18 cellular contexts compared by ENCODE assay signal in the genomic region with DNA sequence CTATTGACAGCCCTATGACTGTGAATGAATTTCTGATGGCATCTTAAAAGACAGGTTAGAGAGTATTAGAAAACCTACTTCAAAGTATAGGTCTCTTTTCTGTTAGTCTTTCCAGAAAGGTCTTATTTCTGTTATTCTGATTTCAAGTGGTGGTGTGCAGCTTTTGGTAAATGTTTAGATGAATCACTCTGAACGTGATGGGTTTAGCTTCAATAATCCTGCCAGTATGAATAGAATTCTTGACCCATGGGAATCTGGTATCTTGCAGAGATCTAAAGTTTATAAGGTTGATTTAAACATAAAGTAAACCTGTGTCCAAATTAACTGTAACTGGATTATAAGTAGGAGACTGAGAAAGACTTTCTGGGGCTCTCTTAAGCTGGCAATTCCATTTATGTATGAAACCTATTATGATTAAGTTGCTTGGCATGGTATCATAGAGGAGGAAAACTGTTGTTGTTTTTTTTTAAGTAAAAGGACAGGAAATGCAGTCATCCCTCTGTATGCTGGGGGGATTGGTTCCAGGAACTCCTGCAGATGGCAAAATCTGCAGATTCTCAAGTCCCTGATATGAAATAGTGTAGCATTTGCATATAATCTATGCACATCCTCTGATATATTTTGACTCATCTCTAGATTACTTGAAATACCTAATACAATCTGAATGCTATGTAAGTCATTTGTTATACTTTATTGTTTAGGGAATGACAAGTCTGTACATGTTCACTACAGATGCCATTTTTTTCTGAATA.
A peak's percentile ranks its signal among the peaks of the same experiment; 100 is the strongest.
DNase-seq lines count a peak whose midpoint lies in the region; ATAC-seq and TF ChIP-seq lines count a peak whose summit lies in the region.
"Had no signal": no experiment of that assay in that cellular context is flagged by ENCODE, and none has a peak within 500 bp of the region (broad histone marks: within the 10 kb centered on the region; RNA-seq: fewer than 3 reads in every experiment).

No MANE protein-coding gene starts in this region.

- ATAC-seq in foreskin keratinocyte = peak; percentile 84
- ATAC-seq in activated CD8-positive, alpha-beta T cell treated with anti-CD3 and anti-CD28 coated beads for 36 hours = no peak
- ATAC-seq: GM12878, Panc1 had no signal

- no peaks in the 10 kb centered on the region for H3K9me3 Mint-ChIP-seq in chondrocyte (ENCODE audit: low read depth)
- no peaks in the 10 kb centered on the region for H3K9me3 Mint-ChIP-seq in activated CD8-positive, alpha-beta T cell treated with anti-CD3 and anti-CD28 coated beads for 36 hours
- H3K9me3 Mint-ChIP-seq: IgD-negative memory B cell had no signal

- POLR2A ChIA-PET in activated CD8-positive, alpha-beta T cell treated with anti-CD3 and anti-CD28 coated beads for 36 hours (lab: Charles Lee) = no interaction called here

- DNase-seq in LHCN-M2 (ENCODE audit: low read depth) (peak; percentile 25), epithelial cell of esophagus (ENCODE audit: low read depth) (peak; percentile 59), foreskin keratinocyte (peak; percentile 43 to 77), chondrocyte (ENCODE audit: low spot score) (no peak), iPS-NIHi7 (ENCODE audit: extremely low spot score) (no peak), D341Med (ENCODE audit: low spot score) (no peak)
- no peak for DNase-seq in activated CD8-positive, alpha-beta T cell treated with anti-CD3 and anti-CD28 coated beads for 36 hours
- DNase-seq: 8988T, C1 segment of cervical spinal cord, DMS53, NCI-H1436 treated with DMSO at 0.1 percent for 48 hours, NCI-H2081, NCI-H510A treated with DMSO at 0.1 percent for 48 hours, SHP77 had no signal

- H3K27ac Mint-ChIP-seq in chondrocyte (ENCODE audit: unreplicated experiment) = no peak overlapping the region
- H3K27ac Mint-ChIP-seq in activated CD8-positive, alpha-beta T cell treated with anti-CD3 and anti-CD28 coated beads for 36 hours = no peak overlapping the region
- H3K27ac Mint-ChIP-seq: IgD-negative memory B cell had no signal

- no peaks in the 10 kb centered on the region for H3K27me3 Mint-ChIP-seq in chondrocyte (ENCODE audit: low read depth)
- no peaks in the 10 kb centered on the region for H3K27me3 Mint-ChIP-seq in activated CD8-positive, alpha-beta T cell treated with anti-CD3 and anti-CD28 coated beads for 36 hours
- H3K27me3 Mint-ChIP-seq: IgD-negative memory B cell had no signal

- intact Hi-C loops in activated CD8-positive, alpha-beta T cell treated with anti-CD3 and anti-CD28 coated beads for 36 hours (cut with micrococcal nuclease) = no loop called here

- TF ChIP-seq CTCF in 22Rv1 (IDR thresholded peaks at IDR 0.05) (no peak), epithelial cell of esophagus (IDR thresholded peaks at IDR 0.05; ENCODE audit: insufficient read depth, low read depth, low read length, missing control alignments) (no peak), foreskin keratinocyte (conservative IDR thresholded peaks at IDR 0.05) (no peak), chondrocyte (IDR thresholded peaks at IDR 0.05) (no peak)
- TF ChIP-seq CTCF in activated CD8-positive, alpha-beta T cell treated with anti-CD3 and anti-CD28 coated beads for 36 hours (IDR thresholded peaks at IDR 0.05) = no peak

- no peaks in the 10 kb centered on the region for H3K4me1 Mint-ChIP-seq in chondrocyte (ENCODE audit: low read depth)
- no peaks in the 10 kb centered on the region for H3K4me1 Mint-ChIP-seq in activated CD8-positive, alpha-beta T cell treated with anti-CD3 and anti-CD28 coated beads for 36 hours (ENCODE audit: low read depth)

- H3K4me1 ChIP-seq in foreskin keratinocyte = peaks cover 12% of the 10 kb centered on the region

- CTCF ChIA-PET in activated CD8-positive, alpha-beta T cell treated with anti-CD3 and anti-CD28 coated beads for 36 hours (lab: Charles Lee) = no interaction called here

- H3K36me3 Mint-ChIP-seq in chondrocyte (ENCODE audit: low read depth) = no peaks in the 10 kb centered on the region
- no peaks in the 10 kb centered on the region for H3K36me3 Mint-ChIP-seq in activated CD8-positive, alpha-beta T cell treated with anti-CD3 and anti-CD28 coated beads for 36 hours (ENCODE audit: low read depth)
- H3K36me3 Mint-ChIP-seq: IgD-negative memory B cell had no signal

- H3K27ac ChIP-seq in 22Rv1 (peak overlapping the region; percentile 16), foreskin keratinocyte (no peak overlapping the region)

- no peaks in the 10 kb centered on the region for H3K27me3 ChIP-seq in foreskin keratinocyte

- no peak overlapping the region for H3K4me3 ChIP-seq in epithelial cell of esophagus (ENCODE audit: low read length)
- H3K4me3 ChIP-seq: GM12878 had no signal

- no peak overlapping the region for H3K4me3 Mint-ChIP-seq in chondrocyte (ENCODE audit: unreplicated experiment)
- no peak overlapping the region for H3K4me3 Mint-ChIP-seq in activated CD8-positive, alpha-beta T cell treated with anti-CD3 and anti-CD28 coated beads for 36 hours
- H3K4me3 Mint-ChIP-seq: IgD-negative memory B cell had no signal

Comparison
In these comparisons a context has a peak if more than half of its experiments do, and no peak if none do; other contexts are left out.
1. DNase-seq: peak in LHCN-M2 (single experiment), epithelial cell of esophagus (single experiment) and foreskin keratinocyte (2 of 2); none in chondrocyte (single experiment), iPS-NIHi7 (single experiment), activated CD8-positive, alpha-beta T cell treated with anti-CD3 and anti-CD28 coated beads for 36 hours (single experiment) and D341Med (single experiment).